Comparison of ENCODE assay signal across 1 cellular context in the genomic region with DNA sequence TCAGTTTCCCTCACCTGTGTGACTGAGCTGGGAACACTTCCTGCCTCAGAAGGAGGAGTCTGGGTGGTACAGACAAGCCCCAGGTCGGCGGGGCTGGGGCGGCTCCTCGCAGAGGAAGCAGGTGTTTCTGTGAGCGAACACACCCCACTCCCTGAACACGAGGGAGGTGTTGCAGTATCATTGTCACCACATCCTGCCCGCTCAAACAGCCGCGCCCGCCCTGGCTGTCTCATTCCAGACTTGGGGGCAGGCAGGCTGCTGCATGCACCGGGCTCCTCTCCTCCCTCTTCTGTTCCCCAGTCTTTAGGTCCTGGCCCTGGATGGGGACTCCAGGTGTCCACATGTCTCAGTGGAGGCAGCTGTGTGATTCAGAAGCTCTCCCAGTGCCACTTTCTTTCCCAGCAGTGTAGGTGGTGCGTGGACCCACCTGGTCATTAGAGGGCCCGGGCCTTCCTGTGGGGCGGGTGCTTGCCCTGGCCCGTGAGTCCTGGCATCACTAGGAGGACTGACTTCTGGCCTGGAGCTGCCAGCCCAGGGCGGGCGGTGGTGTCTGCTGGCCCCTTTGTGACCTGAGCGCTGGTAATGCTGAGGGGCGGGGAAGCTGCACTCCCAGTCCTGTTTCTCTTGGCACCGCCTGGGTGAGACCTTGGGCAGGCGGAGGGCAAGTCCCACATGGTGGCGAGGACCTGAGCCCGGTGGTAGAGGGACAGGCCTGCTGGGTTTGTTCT.
TF ChIP-seq lines count a peak whose summit lies in the region.

No MANE protein-coding gene starts in this region.

TF ChIP-seq in endothelial cell of umbilical vein, 7 proteins besides CTCF, POLR2A, EP300 and RAD21:
- TF ChIP-seq POLR2AphosphoS5 (IDR thresholded peaks at IDR 0.05; ENCODE audit: insufficient read depth, low read depth, low read length), result no peak
- no peak for TF ChIP-seq GATA2 (IDR thresholded peaks at IDR 0.05; ENCODE audit: insufficient read depth, insufficient read length, low read depth, low read length)
- TF ChIP-seq FOS (IDR thresholded peaks at IDR 0.05; ENCODE audit: borderline replicate concordance, insufficient read depth, low read length), result no peak
- no peak for TF ChIP-seq EZH2 (IDR thresholded peaks at IDR 0.05; ENCODE audit: borderline replicate concordance, low read depth, low read length, severe bottlenecking)
- TF ChIP-seq, protein P1, sequence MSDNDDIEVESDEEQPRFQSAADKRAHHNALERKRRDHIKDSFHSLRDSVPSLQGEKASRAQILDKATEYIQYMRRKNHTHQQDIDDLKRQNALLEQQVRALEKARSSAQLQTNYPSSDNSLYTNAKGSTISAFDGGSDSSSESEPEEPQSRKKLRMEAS (IDR thresholded peaks at IDR 0.05; ENCODE audit: insufficient read depth, insufficient read length), result no peak
- TF ChIP-seq MYC (IDR thresholded peaks at IDR 0.05; ENCODE audit: low read depth, low read length), result no peak
- no peak for TF ChIP-seq JUN (IDR thresholded peaks at IDR 0.05; ENCODE audit: borderline replicate concordance, insufficient read depth, insufficient read length, low read depth)
